ENCODE assay signal across 8 cellular contexts in the genomic region with DNA sequence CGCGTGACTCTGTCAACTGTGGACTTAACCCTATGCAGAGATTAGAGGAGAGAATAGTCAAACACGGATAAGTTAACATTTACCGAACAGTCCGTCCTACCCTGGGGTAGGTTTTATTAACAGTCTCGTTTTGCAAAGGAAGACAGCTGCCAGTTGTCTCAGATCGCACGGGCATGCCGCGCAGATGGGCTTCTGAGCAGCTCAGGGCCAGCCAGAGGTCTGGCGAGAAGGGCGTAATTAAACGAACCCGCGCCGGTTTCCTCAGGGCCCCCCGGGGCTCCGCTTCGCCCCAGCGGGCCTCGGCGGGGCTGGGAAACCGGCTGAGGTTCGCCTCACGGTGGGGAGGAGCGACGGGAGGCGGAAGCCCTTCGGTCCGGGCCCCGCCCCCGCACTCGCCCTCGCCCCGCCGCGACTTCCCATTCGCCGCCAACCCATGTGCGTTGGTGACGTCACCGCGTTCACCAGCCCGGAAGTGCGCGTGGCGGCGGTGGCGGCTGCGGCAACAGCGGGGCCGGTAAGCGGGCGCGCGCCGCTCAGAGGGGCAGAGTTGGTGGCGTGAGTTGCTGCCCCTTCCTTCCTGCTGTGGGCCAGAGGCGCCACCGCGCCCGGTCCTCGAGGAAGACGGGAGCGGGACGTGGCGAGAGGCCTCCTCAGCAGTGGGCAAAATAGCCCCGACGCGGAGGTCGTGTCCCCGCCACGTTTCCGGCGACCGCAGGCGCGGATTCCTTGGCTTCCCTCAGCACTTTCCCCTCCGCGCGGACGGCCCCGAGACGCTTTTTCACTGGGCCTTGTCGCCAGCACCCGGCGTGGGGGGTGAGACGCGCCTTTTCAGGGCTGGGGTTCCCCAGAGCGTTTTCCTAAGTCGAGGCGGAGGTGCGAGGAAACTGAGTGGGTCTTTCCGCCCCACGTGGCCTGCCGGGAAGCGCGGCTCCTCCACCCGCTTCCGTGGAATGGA. TPM values are rescaled to one million over a fixed set of nuclear protein-coding genes. Genes with fewer than 3 reads are reported as not detected.
DNase-seq lines count a peak whose midpoint lies in the region; ATAC-seq and TF ChIP-seq lines count a peak whose summit lies in the region.

Gene TRNT1, plus strand, starts transcription at position 464 of the 955 bp plus-strand sequence. CDS start 2,101 bp downstream, outside the sequence.

- peak within 1 kb of the TSS in 4 of 5 donors; percentile 86 to 95 (median 88) for H3K27ac ChIP-seq in adrenal gland
- peak within 1 kb of the TSS; percentile 2 to 98 (median 92) for H3K27ac ChIP-seq in heart left ventricle
- peak within 1 kb of the TSS; percentile 89 to 94 (median 92) for H3K27ac ChIP-seq in transverse colon

- H3K9me3 ChIP-seq in adrenal gland (replicated peaks in 1 of 3) (no peaks in the 10 kb centered on the region), heart left ventricle (no peaks in the 10 kb centered on the region), transverse colon (no peaks in the 10 kb centered on the region)

- TF ChIP-seq EP300 in transverse colon (IDR thresholded peaks at IDR 0.05; ENCODE audit: low read depth): no peak

- ATAC-seq in HG02852 (IDR thresholded peaks at IDR 0.05; ENCODE audit: unreplicated experiment) (peak; percentile 95), heart left ventricle (peak; percentile 98 to 99 (median 99))

- TF ChIP-seq CTCF in GM13977 (IDR thresholded peaks at IDR 0.05; ENCODE audit: extremely low read depth, insufficient read depth, missing control alignments) (no peak), adrenal gland (IDR thresholded peaks at IDR 0.05) (no peak), heart left ventricle (IDR thresholded peaks at IDR 0.05) (peak in 2 of 12 donors; percentile 7 to 10), transverse colon (IDR thresholded peaks at IDR 0.05) (peak in 1 of 5 experiments; percentile 27)

- 1 to 2% (median 1%) methylated on average over 29 to 100 of the region's 100 CpGs for WGBS in adrenal gland, 4 donors
- 1 to 2% (median 1%) methylated on average over 55 to 100 of the region's 100 CpGs for WGBS in heart left ventricle, 4 donors
- WGBS in transverse colon (ENCODE audit: low coverage in 1 of 2), 2 donors: 1% methylated on average over 97 of the region's 100 CpGs; no CpG with 5 or more reads in 1 of the 2 donors

- DNase-seq in GM13977 (ENCODE audit: low spot score) (peak; percentile 96), NCI-H1436 treated with DMSO at 0.1 percent for 48 hours (lab: John Stamatoyannopoulos, UW) (peak; percentile 4), T-helper 1 cell (peak; percentile 93 to 96 (median 93)), adrenal gland (peak; percentile 94 to 98 (median 97)), heart left ventricle (peak; percentile 97 to 99 (median 97)), pons (ENCODE audit: low spot score) (peak; percentile 86), transverse colon (peak; percentile 98)

- H3K4me3 ChIP-seq in adrenal gland: peak within 1 kb of the TSS; percentile 57 to 87 (median 71)
- peak within 1 kb of the TSS; percentile 47 to 98 (median 88) for H3K4me3 ChIP-seq in heart left ventricle
- peak within 1 kb of the TSS; percentile 71 to 87 (median 82) for H3K4me3 ChIP-seq in transverse colon

- in situ Hi-C loops in GM13977 (cut with MboI; ENCODE audit: low pct_unique_long_range_greater_than_20kb, low sequenced_read_pairs, unreplicated experiment): no loop called here
- in situ Hi-C loops in transverse colon (cut with MboI; ENCODE audit: low pct_ligation_motif_present in 1 of 4, low pct_unique_long_range_greater_than_20kb in 1 of 4, low sequenced_read_pairs in 3 of 4): no loop called here

- TF ChIP-seq POLR2A in adrenal gland (IDR thresholded peaks at IDR 0.05) (peak; percentile 75 to 87), heart left ventricle (IDR thresholded peaks at IDR 0.05) (peak in 1 of 2 donors; percentile 86), transverse colon (IDR thresholded peaks at IDR 0.05) (peak; percentile 93)

- H3K4me1 ChIP-seq in adrenal gland (replicated peaks in 1 of 2) (peaks cover 8 to 11% of the 10 kb centered on the region in 2 donors), heart left ventricle (peaks cover 0 to 34% (median 15%) of the 10 kb centered on the region in 12 donors), transverse colon (peaks cover 6 to 17% (median 12%) of the 10 kb centered on the region in 4 donors)

- H3K27me3 ChIP-seq in adrenal gland: no peaks in the 10 kb centered on the region
- H3K27me3 ChIP-seq in heart left ventricle: no peaks in the 10 kb centered on the region
- no peaks in the 10 kb centered on the region for H3K27me3 ChIP-seq in transverse colon

- intact Hi-C loops in adrenal gland (cut with DNase I): no loop called here
- intact Hi-C loops in heart left ventricle (cut with DNase I): loop anchor here in 6 of 10 donors (2.0 to 5.0 kb wide), 3 partner anchors 46 to 52 kb away; partner anchors contain the start of gene CRBN (in 5 of the 6)
- intact Hi-C loops in transverse colon (cut with DNase I; ENCODE audit: low total_unique reads): no loop called here

- H3K36me3 ChIP-seq in adrenal gland (replicated peaks in 1 of 2) (peaks cover 0 to 22% of the 10 kb centered on the region in 2 donors), heart left ventricle (peaks cover 4 to 28% (median 26%) of the 10 kb centered on the region in 9 donors), transverse colon (peaks cover 0 to 20% (median 7%) of the 10 kb centered on the region in 4 donors)

RNA-seq across cellular contexts. Expression of gene TRNT1, which starts in this region (rescaled TPM):
- total RNA-seq in adrenal gland: 10 to 100 TPM in 6 of 8 donors, 1 to 10 TPM in 2; 8.4 to 21.4 (median 16.6) TPM
- polyA plus RNA-seq in adrenal gland: 10 to 100 TPM in 1 of 3 donors, 1 to 10 TPM in 2; 8.9 to 32.9 (median 9.4) TPM
- total RNA-seq in heart left ventricle: 10 to 100 TPM in 6 of 9 donors, 1 to 10 TPM in 3; 5.4 to 14.7 (median 11.1) TPM
- polyA plus RNA-seq in heart left ventricle: 10 to 100 TPM in 1 of 2 donors, 1 to 10 TPM in 1; 6.8 to 14.4 TPM
- 10 to 100 TPM; 16.1 to 75.6 (median 23.9) TPM for total RNA-seq in transverse colon

Comparison
In these comparisons a context has a peak if more than half of its experiments do, and no peak if none do; other contexts are left out.
1. Peak in every context shown above with its lines: DNase-seq, ATAC-seq, H3K4me3 ChIP-seq and H3K27ac ChIP-seq.
2. DNase-seq: peak in every context shown above with its lines; median percentile 98 in transverse colon; 97 in adrenal gland; 97 in heart left ventricle; 96 in GM13977; 93 in T-helper 1 cell; 86 in pons; 4 in NCI-H1436 treated with DMSO at 0.1 percent for 48 hours.
3. intact Hi-C loops: an anchor here in heart left ventricle (2.0 to 5.0 kb wide); none called in adrenal gland and transverse colon.